8 cellular contexts compared by ENCODE assay signal in genomic region chr7:6447589-6448210, GRCh38. TPM values are rescaled to one million over a fixed set of nuclear protein-coding genes. Genes with fewer than 3 reads are reported as not detected.
DNase-seq lines count a peak whose midpoint lies in the region; ATAC-seq and TF ChIP-seq lines count a peak whose summit lies in the region.

TSS of gene DAGLB (minus strand) at chr7:6447954. CDS start at chr7:6447842, 112 bp downstream.

- TF ChIP-seq CTCF in GM20000 (IDR thresholded peaks at IDR 0.05; ENCODE audit: extremely low read depth, missing control alignments), result no peak
- no peak for TF ChIP-seq CTCF in lower lobe of right lung (IDR thresholded peaks at IDR 0.05)

- peaks cover 28 to 43% (median 32%) of the 10 kb centered on the region in 3 donors for H3K4me1 Mint-ChIP-seq in CD8-positive, alpha-beta memory T cell

- H3K27me3 ChIP-seq in CD8-positive, alpha-beta memory T cell (ENCODE audit: insufficient read depth, low read length, poor library complexity, severe bottlenecking), result no peaks in the 10 kb centered on the region
- no peaks in the 10 kb centered on the region for H3K27me3 ChIP-seq in lower lobe of right lung (ENCODE audit: low read depth)

- peak; percentile 94 to 96 (median 95) for DNase-seq in CD8-positive, alpha-beta memory T cell
- DNase-seq in GM20000 (ENCODE audit: low spot score) (peak; percentile 96), HS-5 (ENCODE audit: low read depth) (peak; percentile 92), NK-92 (lab: John Stamatoyannopoulos, UW; ENCODE audit: unreplicated experiment) (peak; percentile 43), lower lobe of right lung (peak; percentile 96)
- DNase-seq in activated CD8-positive, alpha-beta memory T cell treated with anti-CD3 and anti-CD28 coated beads for 1 hour (ENCODE audit: extremely low read depth in 1 of 2, low read depth in 1 of 2), result peak; percentile 86 to 96
- peak; percentile 94 for DNase-seq in effector CD4-positive, alpha-beta T cell
- peak; percentile 92 to 96 (median 94) for DNase-seq in stimulated activated CD4-positive, alpha-beta T cell treated with anti-CD3 and anti-CD28 coated beads, TNF-alpha, amount 100 ng/mL, for 1 hour (ENCODE audit: low read depth in 3 of 3, low spot score in 1 of 3)

- peaks cover 0 to 39% (median 13%) of the 10 kb centered on the region in 3 donors for H3K36me3 Mint-ChIP-seq in CD8-positive, alpha-beta memory T cell

- H3K36me3 ChIP-seq in CD8-positive, alpha-beta memory T cell (ENCODE audit: insufficient read depth, low read length), result peaks cover 10% of the 10 kb centered on the region
- peaks cover 29% of the 10 kb centered on the region for H3K36me3 ChIP-seq in lower lobe of right lung

- intact Hi-C loops in lower lobe of right lung (cut with DNase I), result no loop called here

- H3K27ac Mint-ChIP-seq in CD8-positive, alpha-beta memory T cell, result peak within 1 kb of the TSS; percentile 90 to 99 (median 96)

- peaks cover 7% of the 10 kb centered on the region for H3K4me1 ChIP-seq in CD8-positive, alpha-beta memory T cell (ENCODE audit: insufficient read depth, low read length)
- peaks cover 32% of the 10 kb centered on the region for H3K4me1 ChIP-seq in lower lobe of right lung

- peak within 1 kb of the TSS; percentile 85 for H3K27ac ChIP-seq in CD8-positive, alpha-beta memory T cell (ENCODE audit: low read depth, low read length)
- H3K27ac ChIP-seq in lower lobe of right lung, result peak within 1 kb of the TSS; percentile 92

- H3K4me3 Mint-ChIP-seq in CD8-positive, alpha-beta memory T cell, result peak within 1 kb of the TSS; percentile 88 to 100 (median 93)

- POLR2A ChIA-PET in CD8-positive, alpha-beta memory T cell (lab: Charles Lee), result interaction anchor here (0.6 to 0.7 kb wide), 4 partner anchors 19 to 667 kb away, joined by 3 to 10 read pairs (median 5); no protein-coding TSS in a partner anchor

- CTCF ChIA-PET in CD8-positive, alpha-beta memory T cell (lab: Charles Lee), result interaction anchor here (0.6 to 1.5 kb wide), 4 partner anchors 11 to 177 kb away, joined by 3 to 6 read pairs (median 3); no protein-coding TSS in a partner anchor

- peak; percentile 92 to 95 for ATAC-seq in lower lobe of right lung

- H3K4me3 ChIP-seq in CD8-positive, alpha-beta memory T cell (ENCODE audit: low read length), result peak within 1 kb of the TSS; percentile 97
- peak within 1 kb of the TSS; percentile 88 for H3K4me3 ChIP-seq in lower lobe of right lung

- H3K9me3 Mint-ChIP-seq in CD8-positive, alpha-beta memory T cell, result no peaks in the 10 kb centered on the region

- H3K9me3 ChIP-seq in CD8-positive, alpha-beta memory T cell (ENCODE audit: low read length), result no peaks in the 10 kb centered on the region
- no peaks in the 10 kb centered on the region for H3K9me3 ChIP-seq in lower lobe of right lung

- peaks cover 0 to 3% of the 10 kb centered on the region in 2 donors for H3K27me3 Mint-ChIP-seq in CD8-positive, alpha-beta memory T cell

RNA-seq across cellular contexts. Expression of gene DAGLB, which starts in this region (rescaled TPM):
- total RNA-seq in CD8-positive, alpha-beta memory T cell, result 10 to 100 TPM; 16.1 to 16.4 TPM
- polyA plus RNA-seq in CD8-positive, alpha-beta memory T cell, result 9.7 TPM
- 40.6 TPM for total RNA-seq in lower lobe of right lung

Comparison
In these comparisons a context has a peak if more than half of its experiments do, and no peak if none do; other contexts are left out.
1. Peak in every context shown above with its lines: DNase-seq, ATAC-seq, H3K4me3 ChIP-seq and H3K27ac ChIP-seq.
2. DNase-seq: peak in every context shown above with its lines; median percentile 96 in GM20000; 96 in lower lobe of right lung; 95 in CD8-positive, alpha-beta memory T cell; 94 in effector CD4-positive, alpha-beta T cell; 94 in stimulated activated CD4-positive, alpha-beta T cell treated with anti-CD3 and anti-CD28 coated beads, TNF-alpha, amount 100 ng/mL, for 1 hour; 92 in HS-5; 91 in activated CD8-positive, alpha-beta memory T cell treated with anti-CD3 and anti-CD28 coated beads for 1 hour; 43 in NK-92.